Comparison of ENCODE assay signal across 6 cellular contexts in the genomic region with DNA sequence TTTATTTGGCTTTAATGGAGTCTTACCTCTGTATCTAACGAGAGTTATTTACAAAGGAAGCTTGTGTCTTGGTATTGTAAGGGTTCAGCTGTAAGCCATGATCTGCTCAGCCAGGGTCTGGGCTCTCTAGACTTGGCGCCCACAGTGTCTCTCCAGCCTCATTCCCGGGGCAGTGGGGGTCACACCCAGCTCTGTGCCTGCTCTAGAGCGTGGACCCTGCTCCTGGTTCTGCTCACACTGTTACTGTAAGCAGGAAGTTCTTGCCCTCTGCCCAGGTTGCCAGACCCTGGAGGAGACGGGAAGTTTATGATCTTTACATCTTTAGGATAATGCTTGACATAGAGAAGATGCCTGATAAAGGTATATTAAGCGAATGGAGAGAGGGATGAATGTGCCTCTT.
"Had no signal": no experiment of that assay in that cellular context is flagged by ENCODE, and none has a peak within 500 bp of the region (broad histone marks: within the 10 kb centered on the region; RNA-seq: fewer than 3 reads in every experiment).

No MANE protein-coding gene starts in this region.

- H3K27ac Mint-ChIP-seq: GM23338, H9, IgD-negative memory B cell had no signal

- H3K4me1 Mint-ChIP-seq: GM23338, H9 had no signal

- H3K4me3 Mint-ChIP-seq: GM23338, H9 had no signal

- ATAC-seq: GM23338, HepG2 had no signal

- H3K4me3 ChIP-seq: GM23338 had no signal

- DNase-seq: H9, HCEC 1CT had no signal

- H3K36me3 Mint-ChIP-seq: IgD-negative memory B cell had no signal

- H3K27ac ChIP-seq: HL-60 had no signal
